In the genomic region with DNA sequence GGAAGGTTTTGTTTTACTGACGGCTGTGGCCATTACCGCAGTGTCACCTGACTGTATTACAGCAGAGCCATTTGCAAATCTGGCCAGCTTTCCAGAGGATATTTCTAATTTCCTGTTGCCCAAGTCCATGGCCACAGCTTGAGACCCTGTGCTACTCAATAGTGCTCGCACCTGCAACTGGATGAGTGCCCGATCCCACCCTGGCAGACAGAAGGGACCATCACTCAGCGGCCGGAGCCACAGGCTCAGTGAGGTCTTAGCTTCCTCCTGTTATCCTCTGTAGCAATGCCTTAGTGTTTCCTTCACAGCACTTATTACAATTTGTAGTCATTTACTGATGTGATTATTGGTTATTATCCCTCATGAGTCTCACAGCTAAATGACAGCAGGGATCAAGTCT, we compare ENCODE assay signal across 28 cellular contexts.
"Had no signal": no experiment of that assay in that cellular context is flagged by ENCODE, and none has a peak within 500 bp of the region (broad histone marks: within the 10 kb centered on the region; RNA-seq: fewer than 3 reads in every experiment).

No MANE protein-coding gene starts in this region.

- H3K36me3 ChIP-seq: ovary, right lobe of liver, sigmoid colon, suprapubic skin, tibial artery, transverse colon, upper lobe of right lung, vagina had no signal

- H3K9me3 ChIP-seq: ovary, psoas muscle, right lobe of liver, sigmoid colon, suprapubic skin, testis, tibial artery, transverse colon, upper lobe of right lung, vagina had no signal

- DNase-seq: naive thymus-derived CD8-positive, alpha-beta T cell; nephron progenitor cell; occipital lobe; ovary; posterior cingulate gyrus; psoas muscle; right lobe of liver; sigmoid colon; small intestine; stimulated activated CD4-positive, alpha-beta T cell treated with anti-CD3 and anti-CD28 coated beads, Interleukin-12 subunit alpha, Interleukin-12 subunit beta, amount 100 ng/mL, for 4 hours; stimulated activated CD4-positive, alpha-beta T cell treated with anti-CD3 and anti-CD28 coated beads, Interleukin-1b, Interleukin-23, amount 100 ng/mL, for 48 hours; stimulated activated CD4-positive, alpha-beta T cell treated with anti-CD3 and anti-CD28 coated beads, Interleukin-4, amount 100 ng/mL, for 1 hour; stimulated activated CD4-positive, alpha-beta T cell treated with anti-CD3 and anti-CD28 coated beads, Interleukin-4, amount 100 ng/mL, for 4 hours; stimulated activated CD8-positive, alpha-beta memory T cell treated with anti-CD3 and anti-CD28 coated beads, Interleukin-4, amount 100 ng/mL, for 48 hours; stimulated activated naive CD4-positive, alpha-beta T cell; stimulated activated naive CD8-positive, alpha-beta T cell treated with anti-CD3 and anti-CD28 coated beads, Interleukin-15, amount 100 ng/mL, for 72 hours; stimulated activated naive CD8-positive, alpha-beta T cell treated with anti-CD3 and anti-CD28 coated beads, Interleukin-15, Interleukin-2, amounts not matched to agents 100 U/mL and 50 U/mL, for 24 hours; substantia nigra; testis; tibial artery; transverse colon; upper lobe of right lung had no signal

- H3K4me1 ChIP-seq: parathyroid adenoma, psoas muscle, right lobe of liver, sigmoid colon, suprapubic skin, testis, transverse colon, upper lobe of right lung, vagina had no signal

- H3K27me3 ChIP-seq: ovary, right lobe of liver, sigmoid colon, suprapubic skin, testis, tibial artery, transverse colon, upper lobe of right lung, vagina had no signal

- ATAC-seq: naive thymus-derived CD8-positive, alpha-beta T cell; natural killer cell treated with Interleukin-12 subunit alpha and Interleukin-12 subunit beta and Interleukin-15 and Interleukin-18, amount 100 ng/mL, for 72 hours; psoas muscle; right cardiac atrium; right lobe of liver; stimulated activated memory B cell treated with anti-CD40 and anti-IgM and Interleukin-4, amounts not matched to agents 10 μg/mL and 1 μg/mL and 100 μg/mL, for 72 hours; stimulated activated naive CD8-positive, alpha-beta T cell treated with anti-CD3 and anti-CD28 coated beads, Interleukin-15, amount 100 ng/mL, for 72 hours; stimulated activated naive CD8-positive, alpha-beta T cell treated with anti-CD3 and anti-CD28 coated beads, Interleukin-15, Interleukin-2, amounts not matched to agents 100 U/mL and 50 U/mL, for 24 hours; upper lobe of right lung had no signal

- H3K4me3 ChIP-seq: ovary, psoas muscle, right lobe of liver, sigmoid colon, suprapubic skin, testis, tibial artery, transverse colon, upper lobe of right lung, vagina had no signal

- H3K27ac ChIP-seq: ovary, parathyroid adenoma, psoas muscle, right lobe of liver, sigmoid colon, suprapubic skin, testis, tibial artery, transverse colon, upper lobe of right lung, vagina had no signal
